Comparison of ENCODE assay signal across 8 cellular contexts in genomic region chr3:42036483-42036823, GRCh38. TPM values are rescaled to one million over a fixed set of nuclear protein-coding genes. Genes with fewer than 3 reads are reported as not detected.
DNase-seq lines count a peak whose midpoint lies in the region; ATAC-seq and TF ChIP-seq lines count a peak whose summit lies in the region.

No MANE protein-coding gene starts in this region.

- ATAC-seq in HG02759 (IDR thresholded peaks at IDR 0.05; ENCODE audit: unreplicated experiment) = peak; percentile 56

- in situ Hi-C loops in ACHN (cut with HindIII; ENCODE audit: low pct_ligation_motif_present, low pct_unique_long_range_greater_than_20kb, low sequenced_read_pairs) = no loop called here
- in situ Hi-C loops in astrocyte of the cerebellum (cut with HindIII; ENCODE audit: low sequenced_read_pairs) = no loop called here

- peak; percentile 94 for DNase-seq in ACHN
- DNase-seq in astrocyte of the cerebellum (ENCODE audit: low read depth) = peak; percentile 74
- peak; percentile 76 for DNase-seq in left kidney (ENCODE audit: low read depth, low spot score)
- no peak for DNase-seq in vagina (ENCODE audit: extremely low spot score in 2 of 2)
- no peak for DNase-seq in NCI-H187 (lab: John Stamatoyannopoulos, UW)
- DNase-seq in stimulated activated naive CD4-positive, alpha-beta T cell treated with Interleukin-2 at 50 U/mL for 16 hours (lab: John Stamatoyannopoulos, UW) = no peak
- no peak for DNase-seq in DMS153 (lab: John Stamatoyannopoulos, UW)

- TF ChIP-seq POLR2A in vagina (IDR thresholded peaks at IDR 0.05) = peak in 1 of 2 donors; percentile 16

- H3K27me3 ChIP-seq in vagina = no peaks in the 10 kb centered on the region

- intact Hi-C loops in vagina (cut with DNase I) = no loop called here

- peaks cover 60% of the 10 kb centered on the region for H3K4me1 ChIP-seq in vagina

- no peaks in the 10 kb centered on the region for H3K36me3 ChIP-seq in vagina

- H3K4me3 ChIP-seq in astrocyte of the cerebellum (ENCODE audit: low read depth, low read length) (no peak overlapping the region), vagina (no peak overlapping the region)

- peak overlapping the region; percentile 77 for H3K27ac ChIP-seq in vagina

- TF ChIP-seq CTCF in astrocyte of the cerebellum (IDR thresholded peaks at IDR 0.05; ENCODE audit: low read depth, low read length, missing control alignments) (no peak), vagina (IDR thresholded peaks at IDR 0.05) (no peak)

- H3K9me3 ChIP-seq in vagina = no peaks in the 10 kb centered on the region

RNA-seq across cellular contexts. Expression of gene TRAK1, which starts 54.7 kb away (rescaled TPM):
- 36.8 TPM for total RNA-seq in vagina

Comparison
In these comparisons a context has a peak if more than half of its experiments do, and no peak if none do; other contexts are left out.
1. DNase-seq: peak in ACHN (single experiment), astrocyte of the cerebellum (single experiment) and left kidney (single experiment); none in vagina (0 of 2), NCI-H187 (0 of 2), stimulated activated naive CD4-positive, alpha-beta T cell treated with Interleukin-2 at 50 U/mL for 16 hours (single experiment) and DMS153 (single experiment).